In genomic region chr9:96655198-96655851, GRCh38 we compare ENCODE assay signal across 8 cellular contexts.
DNase-seq lines count a peak whose midpoint lies in the region; ATAC-seq and TF ChIP-seq lines count a peak whose summit lies in the region.

Gene PRXL2C (minus strand): TSS chr9:96655317. CDS start chr9:96655281, 36 bp downstream.

- DNase-seq in AG09319 (ENCODE audit: extremely low read depth, low read depth), result peak; percentile 59
- DNase-seq in SHP77 (lab: John Stamatoyannopoulos, UW), result peak; percentile 38 to 63
- DNase-seq in activated naive CD4-positive, alpha-beta T cell (lab: John Stamatoyannopoulos, UW), result peak; percentile 42 to 73 (median 52)
- DNase-seq in foreskin melanocyte, result peak; percentile 24

- TF ChIP-seq POLR2A in GM19193 (IDR thresholded peaks at IDR 0.05; ENCODE audit: extremely low read depth, insufficient read depth, insufficient read length), result peak; percentile 44

- peaks cover 10 to 11% of the 10 kb centered on the region in 2 experiments for H3K4me1 ChIP-seq in neutrophil (ENCODE audit: control insufficient read depth in 1 of 2, insufficient read depth in 1 of 2, low read depth in 1 of 2, low read length in 1 of 2)
- peaks cover 6 to 22% (median 20%) of the 10 kb centered on the region in 5 donors for H3K4me1 ChIP-seq in subcutaneous abdominal adipose tissue (ENCODE audit: control insufficient read depth in 5 of 5, insufficient read depth in 5 of 5, low read length in 5 of 5)

- peak; percentile 57 for ATAC-seq in HG03457 (IDR thresholded peaks at IDR 0.05; ENCODE audit: unreplicated experiment)

- H3K36me3 ChIP-seq in neutrophil (no peaks in the 10 kb centered on the region), subcutaneous abdominal adipose tissue (ENCODE audit: control insufficient read depth in 5 of 5, insufficient read depth in 5 of 5, low read length in 5 of 5) (peaks cover 4 to 13% (median 12%) of the 10 kb centered on the region in 5 donors)

- peak within 1 kb of the TSS; percentile 35 to 88 (median 86) for H3K9ac ChIP-seq in subcutaneous abdominal adipose tissue (ENCODE audit: low read length in 5 of 5)

- H3K9me3 ChIP-seq in neutrophil, result no peaks in the 10 kb centered on the region
- H3K9me3 ChIP-seq in subcutaneous abdominal adipose tissue (ENCODE audit: control insufficient read depth in 5 of 5, low read length in 5 of 5), result no peaks in the 10 kb centered on the region

- H3K27me3 ChIP-seq in neutrophil, result peaks cover 45% of the 10 kb centered on the region
- H3K27me3 ChIP-seq in subcutaneous abdominal adipose tissue (ENCODE audit: control insufficient read depth in 5 of 5, insufficient read depth in 4 of 5, low read length in 5 of 5), result no peaks in the 10 kb centered on the region

- TF ChIP-seq CTCF in AG09319 (IDR thresholded peaks at IDR 0.05; ENCODE audit: low read depth, low read length) (no peak), neutrophil (IDR thresholded peaks at IDR 0.05) (no peak)

- H3K4me3 ChIP-seq in neutrophil (ENCODE audit: low read depth in 1 of 2, low read length in 1 of 2) (peak within 1 kb of the TSS; percentile 65 to 67), subcutaneous abdominal adipose tissue (ENCODE audit: low read depth in 1 of 5, low read length in 5 of 5) (peak within 1 kb of the TSS; percentile 66 to 86 (median 73))

- H3K27ac ChIP-seq in neutrophil (peak within 1 kb of the TSS; percentile 35), subcutaneous abdominal adipose tissue (ENCODE audit: low read depth, low read length) (peak within 1 kb of the TSS; percentile 83)

Comparison
In these comparisons a context has a peak if more than half of its experiments do, and no peak if none do; other contexts are left out.
1. Peak in every context shown above with its lines: DNase-seq, ATAC-seq, H3K4me3 ChIP-seq and H3K27ac ChIP-seq.